ENCODE assay signal across 30 cellular contexts in genomic region chr4:143362392-143363046, GRCh38. TPM values are rescaled to one million over a fixed set of nuclear protein-coding genes. Genes with fewer than 3 reads are reported as not detected.
DNase-seq lines count a peak whose midpoint lies in the region; ATAC-seq, FAIRE-seq and TF ChIP-seq lines count a peak whose summit lies in the region.
"Had no signal": no experiment of that assay in that cellular context is flagged by ENCODE, and none has a peak within 500 bp of the region (broad histone marks: within the 10 kb centered on the region; RNA-seq: fewer than 3 reads in every experiment).

No MANE protein-coding gene starts in this region.

- H3K9me2 ChIP-seq in GM23338 (ENCODE audit: insufficient read depth) = peaks cover 2% of the 10 kb centered on the region; the same call in 1 of the 2 replicates

- no peak overlapping the region for H3K27ac ChIP-seq in GM23338 (ENCODE audit: low read depth)
- H3K27ac ChIP-seq in K562 (ENCODE audit: extremely low read depth, low read depth, low read length) = no peak overlapping the region
- H3K27ac ChIP-seq: C4-2B, GM23248 had no signal

- POLR2A ChIA-PET in K562 (lab: Yijun Ruan, JAX) = no interaction called here

- no TSS peak for BruUV-seq in K562 (replicated peaks; lab: Mats Ljungman, UMichigan)

- no peak overlapping the region for H3K27ac Mint-ChIP-seq in GM23338
- H3K27ac Mint-ChIP-seq in osteocyte (ENCODE audit: unreplicated experiment) = peak overlapping the region; percentile 79
- H3K27ac Mint-ChIP-seq in activated T-helper 2 cell treated with anti-CD3 and anti-CD28 coated beads, Interferon-gamma antibody, Interleukin-2, Interleukin-4, amounts not matched to agents 10 μg/mL and 5 μg/mL and 100 μg/mL, durations not matched to agents 14 hours and 24 hours and 36 hours = no peak overlapping the region
- H3K27ac Mint-ChIP-seq: dendritic cell treated with granulocyte-macrophage colony-stimulating factor and Interleukin-4, amounts not matched to agents 40 ng/mL and 50 ng/mL, for 4 days; HFFc6 had no signal

- H3K4me3 ChIP-seq in GM23338 (no peak overlapping the region), K562 (no peak overlapping the region)
- H3K4me3 ChIP-seq: gastrocnemius medialis, GM23248 had no signal

- H3F3A ChIP-seq in GM23338 (replicated peaks; ENCODE audit: low read depth) = no peaks in the 10 kb centered on the region

- H3K4me2 ChIP-seq in GM23338 (no peak overlapping the region), K562 (ENCODE audit: insufficient read depth, low read length) (no peak overlapping the region)

- CTCF ChIA-PET in K562 (lab: Yijun Ruan, JAX; ENCODE audit: low intra/inter-chr PET ratio) = no interaction called here

- DNase-seq in GM23338 (ENCODE audit: low spot score) = peak; percentile 32
- DNase-seq in RPMI7951 (ENCODE audit: low read depth) = peak; percentile 13
- no peak for DNase-seq in K562 (ENCODE audit: extremely low read depth in 1 of 4, low spot score in 3 of 4)
- DNase-seq in osteocyte (ENCODE audit: extremely low spot score, unreplicated experiment) = no peak
- DNase-seq in COLO668 (lab: John Stamatoyannopoulos, UW; ENCODE audit: unreplicated experiment) = no peak
- DNase-seq in activated T-helper 2 cell treated with anti-CD3 and anti-CD28 coated beads, Interferon-gamma antibody, Interleukin-2, Interleukin-4, amounts not matched to agents 10 μg/mL and 5 μg/mL and 100 μg/mL, durations not matched to agents 14 hours and 24 hours and 36 hours (ENCODE audit: low spot score) = no peak
- DNase-seq in NCI-H774 (lab: John Stamatoyannopoulos, UW) = no peak
- DNase-seq: activated naive CD4-positive, alpha-beta T cell treated with Interleukin-2 at 50 U/mL for 16 hours; activated T-cell treated with anti-CD3 and anti-CD28 coated beads, Interleukin-2, amount 50 U/mL, for 4 hours; amniotic stem cell; EL; gastrocnemius medialis; GM23248; HFFc6; hippocampal formation; IMR-90; mesendoderm; NCI-H1092; NCI-H187; NCI-H2171 treated with DMSO at 0.1 percent for 48 hours; NCI-H524; nucleus accumbens; stimulated activated naive CD4-positive, alpha-beta T cell had no signal

- peak; percentile 21; the same call in 1 of the 3 replicates for ATAC-seq in GM23338
- no peak for ATAC-seq in K562
- no peak for ATAC-seq in HG02588 (IDR thresholded peaks at IDR 0.05; ENCODE audit: unreplicated experiment)
- ATAC-seq: activated CD4-positive, CD25-positive, alpha-beta regulatory T cell treated with anti-CD3 and anti-CD28 coated beads, Interleukin-2, amount 50 U/mL, for 24 hours; activated T-cell treated with anti-CD3 and anti-CD28 coated beads, Interleukin-2, amount 50 U/mL, for 4 hours; gastrocnemius medialis; left lobe of liver; Panc1 had no signal

- H3K4me1 ChIP-seq in GM23338 (ENCODE audit: insufficient read depth) (peaks cover 53% of the 10 kb centered on the region), K562 (replicated peaks in 1 of 2; ENCODE audit: control insufficient read depth in 2 of 2, insufficient read depth in 2 of 2, low read length in 2 of 2) (peaks cover 0 to 15% of the 10 kb centered on the region in 2 experiments)

- no peaks in the 10 kb centered on the region for H3K9me1 ChIP-seq in K562 (ENCODE audit: control insufficient read depth, insufficient read depth, low read length)

- H2AFZ ChIP-seq in GM23338 (no peak overlapping the region), K562 (ENCODE audit: low read depth, low read length) (no peak overlapping the region)
- H2AFZ ChIP-seq: GM23248 had no signal

- FAIRE-seq in K562 (lab: Jason Lieb, UNC) = no peak
- FAIRE-seq: endometrium had no signal

- H3K36me3 Mint-ChIP-seq in GM23338 (ENCODE audit: low read depth) (no peaks in the 10 kb centered on the region), osteocyte (ENCODE audit: unreplicated experiment) (peaks cover 3% of the 10 kb centered on the region)
- no peaks in the 10 kb centered on the region for H3K36me3 Mint-ChIP-seq in activated T-helper 2 cell treated with anti-CD3 and anti-CD28 coated beads, Interferon-gamma antibody, Interleukin-2, Interleukin-4, amounts not matched to agents 10 μg/mL and 5 μg/mL and 100 μg/mL, durations not matched to agents 14 hours and 24 hours and 36 hours (ENCODE audit: low read depth)

- H3K36me3 ChIP-seq in GM23338 (ENCODE audit: insufficient read depth) (no peaks in the 10 kb centered on the region), K562 (ENCODE audit: control insufficient read depth, insufficient read depth, low read length) (no peaks in the 10 kb centered on the region)
- H3K36me3 ChIP-seq: gastrocnemius medialis had no signal

- H4K20me1 ChIP-seq in GM23338 (replicated peaks; ENCODE audit: insufficient read depth) (no peaks in the 10 kb centered on the region), K562 (replicated peaks; ENCODE audit: control insufficient read depth, insufficient read depth, low read length) (no peaks in the 10 kb centered on the region)

- no peaks in the 10 kb centered on the region for H3K27me3 ChIP-seq in GM23338 (ENCODE audit: insufficient read depth)
- no peaks in the 10 kb centered on the region for H3K27me3 ChIP-seq in K562 (ENCODE audit: control insufficient read depth in 2 of 2, insufficient read depth in 2 of 2, low read length in 2 of 2)
- H3K27me3 ChIP-seq: gastrocnemius medialis had no signal

- TF ChIP-seq CTCF in GM23338 (conservative IDR thresholded peaks at IDR 0.05; ENCODE audit: low read depth in 2 of 2) = no peak
- TF ChIP-seq CTCF in K562 (IDR thresholded peaks at IDR 0.05 in 2 of 3, conservative IDR thresholded peaks at IDR 0.05 in 1 of 3; ENCODE audit: insufficient read depth in 2 of 3, low read depth in 1 of 3, low read length in 3 of 3) = no peak
- TF ChIP-seq CTCF in osteocyte (IDR thresholded peaks at IDR 0.05) = no peak

- WGBS in K562 (ENCODE audit: insufficient coverage, low coverage, missing lambda C conversion rate) = 58% methylated on average over 4 of the region's 4 CpGs

- TF ChIP-seq EP300 in K562 (IDR thresholded peaks at IDR 0.05; ENCODE audit: low read length) = no peak

- intact Hi-C loops in K562 (cut with micrococcal nuclease) = no loop called here
- intact Hi-C loops in activated T-helper 2 cell treated with anti-CD3 and anti-CD28 coated beads, Interferon-gamma antibody, Interleukin-2, Interleukin-4, amounts not matched to agents 10 μg/mL and 5 μg/mL and 100 μg/mL, durations not matched to agents 14 hours and 24 hours and 36 hours (cut with micrococcal nuclease) = no loop called here

- H3K4me3 Mint-ChIP-seq in GM23338 = no peak overlapping the region
- no peak overlapping the region for H3K4me3 Mint-ChIP-seq in osteocyte (ENCODE audit: unreplicated experiment)
- no peak overlapping the region for H3K4me3 Mint-ChIP-seq in activated T-helper 2 cell treated with anti-CD3 and anti-CD28 coated beads, Interferon-gamma antibody, Interleukin-2, Interleukin-4, amounts not matched to agents 10 μg/mL and 5 μg/mL and 100 μg/mL, durations not matched to agents 14 hours and 24 hours and 36 hours (ENCODE audit: low read depth)
- H3K4me3 Mint-ChIP-seq: activated T-cell treated with anti-CD3 and anti-CD28 coated beads, Interleukin-2, amount 50 U/mL, for 4 hours; dendritic cell treated with granulocyte-macrophage colony-stimulating factor and Interleukin-4, amounts not matched to agents 40 ng/mL and 50 ng/mL, for 4 days; HFFc6 had no signal

- H3K9me3 ChIP-seq in K562 (replicated peaks; ENCODE audit: control insufficient read depth, insufficient read depth, low read depth, low read length) = no peaks in the 10 kb centered on the region
- H3K9me3 ChIP-seq: gastrocnemius medialis had no signal

- TF ChIP-seq RAD21 in K562 (CRISPR knock-in tag; conservative IDR thresholded peaks at IDR 0.05 in 1 of 2, IDR thresholded peaks at IDR 0.05 in 1 of 2) = no peak

- in situ Hi-C loops in K562 (cut with MboI) = no loop called here

- H3K27me3 Mint-ChIP-seq in GM23338 (ENCODE audit: insufficient read depth, low read depth, poor library complexity) (peaks cover 1% of the 10 kb centered on the region), osteocyte (ENCODE audit: unreplicated experiment) (no peaks in the 10 kb centered on the region)
- peaks cover 4% of the 10 kb centered on the region for H3K27me3 Mint-ChIP-seq in activated T-helper 2 cell treated with anti-CD3 and anti-CD28 coated beads, Interferon-gamma antibody, Interleukin-2, Interleukin-4, amounts not matched to agents 10 μg/mL and 5 μg/mL and 100 μg/mL, durations not matched to agents 14 hours and 24 hours and 36 hours (ENCODE audit: low read depth)
- H3K27me3 Mint-ChIP-seq: dendritic cell treated with granulocyte-macrophage colony-stimulating factor and Interleukin-4, amounts not matched to agents 40 ng/mL and 50 ng/mL, for 4 days had no signal

- no peak for TF ChIP-seq POLR2A in K562 (conservative IDR thresholded peaks at IDR 0.05)

- H3K79me2 ChIP-seq in GM23338 (replicated peaks; ENCODE audit: insufficient read depth) (peaks cover 82% of the 10 kb centered on the region), K562 (ENCODE audit: control insufficient read depth, insufficient read depth, low read length) (peaks cover 82% of the 10 kb centered on the region)

- no peak overlapping the region for H3K9ac ChIP-seq in K562 (ENCODE audit: insufficient read depth in 1 of 2, low read depth in 2 of 2, low read length in 2 of 2)
- H3K9ac ChIP-seq: GM23248 had no signal

- H3K4me1 Mint-ChIP-seq in GM23338 (peaks cover 56% of the 10 kb centered on the region), osteocyte (ENCODE audit: unreplicated experiment) (peaks cover 43% of the 10 kb centered on the region)
- H3K4me1 Mint-ChIP-seq in activated T-helper 2 cell treated with anti-CD3 and anti-CD28 coated beads, Interferon-gamma antibody, Interleukin-2, Interleukin-4, amounts not matched to agents 10 μg/mL and 5 μg/mL and 100 μg/mL, durations not matched to agents 14 hours and 24 hours and 36 hours (ENCODE audit: low read depth) = peaks cover 21% of the 10 kb centered on the region

- H3K9me3 Mint-ChIP-seq in GM23338 (no peaks in the 10 kb centered on the region), osteocyte (ENCODE audit: unreplicated experiment) (peaks cover 3% of the 10 kb centered on the region)
- no peaks in the 10 kb centered on the region for H3K9me3 Mint-ChIP-seq in activated T-helper 2 cell treated with anti-CD3 and anti-CD28 coated beads, Interferon-gamma antibody, Interleukin-2, Interleukin-4, amounts not matched to agents 10 μg/mL and 5 μg/mL and 100 μg/mL, durations not matched to agents 14 hours and 24 hours and 36 hours
- H3K9me3 Mint-ChIP-seq: activated T-cell treated with anti-CD3 and anti-CD28 coated beads, Interleukin-2, amount 50 U/mL, for 4 hours; HFFc6 had no signal

RNA-seq across cellular contexts. Expression of gene GAB1, which starts 25.8 kb away (rescaled TPM):
- 18.4 and 32.6 TPM in 2 replicates for total RNA-seq in GM23338 (2014; rRNA removed; shearing (Covaris generic))
- 3.6 and 4.0 TPM in 2 replicates for polyA plus RNA-seq in GM23338 (2016; fragmentation: Nextera tagmentation; extraction: Ambion mirVana)
- total RNA-seq in RPMI7951 (2014; rRNA removed; shearing (Covaris generic)) = 6.2 and 11.5 TPM in 2 replicates
- total RNA-seq in K562 (2011; cell fraction: chromatin; rRNA removed; ENCODE audit: low replicate concordance) = 25.0 and 56.0 TPM in 2 replicates
- total RNA-seq in K562 (2011; cell fraction: nucleolus; rRNA removed) = 10.0 and 11.8 TPM in 2 replicates
- 25.5 and 30.8 TPM in 2 replicates for total RNA-seq in K562 (2011; cell fraction: nucleoplasm; rRNA removed)
- total RNA-seq in K562 (2014; rRNA removed) = 5.3 and 8.9 TPM in 2 replicates
- total RNA-seq in K562 (2014; rRNA removed; fragmentation: Illumina TruSeq; extraction: Trizol) = 9.7 and 12.0 TPM in 2 replicates
- total RNA-seq in K562 (2015; rRNA removed; fragmentation: Illumina TruSeq; extraction: Trizol) = 8.0 and 8.7 TPM in 2 replicates
- total RNA-seq in K562 (2021) = 10.3 and 10.9 TPM in 2 replicates
- polyA plus RNA-seq in K562 (2011; rRNA removed) = 7.5 and 8.8 TPM in 2 replicates
- 3.1 and 3.5 TPM in 2 replicates for polyA plus RNA-seq in K562 (2011; cell fraction: cytosol; rRNA removed)
- 14.7 and 16.9 TPM in 2 replicates for polyA plus RNA-seq in K562 (2011; cell fraction: nucleus; rRNA removed)
- polyA plus RNA-seq in K562 (2012) = 2.7 and 5.0 TPM in 2 replicates
- polyA plus RNA-seq in K562 (2014; fragmentation: Illumina TruSeq; extraction: Trizol) = 12.4 and 14.6 TPM in 2 replicates
- 1 to 10 TPM; 1.3 to 2.2 TPM for polyA plus RNA-seq in K562 (2014; fragmentation: Nextera tagmentation; extraction: Ambion mirVana)
- 2.9 and 7.1 TPM in 2 replicates for polyA plus RNA-seq in K562 (2014; rRNA removed)
- 17.5 and 25.5 TPM in 2 replicates for polyA minus RNA-seq in K562 (2011; rRNA and poly(A)+ RNA removed)
- 7.1 and 7.4 TPM in 2 replicates for polyA minus RNA-seq in K562 (2011; cell fraction: cytosol; rRNA and poly(A)+ RNA removed)
- 14.5 and 16.8 TPM in 2 replicates for polyA minus RNA-seq in K562 (2011; cell fraction: nucleus; rRNA and poly(A)+ RNA removed)
- total RNA-seq in osteocyte = 32.6 and 40.0 TPM in 2 replicates
- total RNA-seq in activated T-helper 2 cell treated with anti-CD3 and anti-CD28 coated beads, Interferon-gamma antibody, Interleukin-2, Interleukin-4, amounts not matched to agents 10 μg/mL and 5 μg/mL and 100 μg/mL, durations not matched to agents 14 hours and 24 hours and 36 hours = 0.78 and 0.96 TPM in 2 replicates

Comparison
In these comparisons a context has a peak if more than half of its experiments do, and no peak if none do; other contexts are left out.
1. DNase-seq: peak in GM23338 (single experiment) and RPMI7951 (single experiment); none in K562 (0 of 4), osteocyte (single experiment), COLO668 (single experiment), activated T-helper 2 cell treated with anti-CD3 and anti-CD28 coated beads, Interferon-gamma antibody, Interleukin-2, Interleukin-4, amounts not matched to agents 10 μg/mL and 5 μg/mL and 100 μg/mL, durations not matched to agents 14 hours and 24 hours and 36 hours (single experiment) and NCI-H774 (single experiment).